Comparison of ENCODE assay signal across 8 cellular contexts in the genomic region with DNA sequence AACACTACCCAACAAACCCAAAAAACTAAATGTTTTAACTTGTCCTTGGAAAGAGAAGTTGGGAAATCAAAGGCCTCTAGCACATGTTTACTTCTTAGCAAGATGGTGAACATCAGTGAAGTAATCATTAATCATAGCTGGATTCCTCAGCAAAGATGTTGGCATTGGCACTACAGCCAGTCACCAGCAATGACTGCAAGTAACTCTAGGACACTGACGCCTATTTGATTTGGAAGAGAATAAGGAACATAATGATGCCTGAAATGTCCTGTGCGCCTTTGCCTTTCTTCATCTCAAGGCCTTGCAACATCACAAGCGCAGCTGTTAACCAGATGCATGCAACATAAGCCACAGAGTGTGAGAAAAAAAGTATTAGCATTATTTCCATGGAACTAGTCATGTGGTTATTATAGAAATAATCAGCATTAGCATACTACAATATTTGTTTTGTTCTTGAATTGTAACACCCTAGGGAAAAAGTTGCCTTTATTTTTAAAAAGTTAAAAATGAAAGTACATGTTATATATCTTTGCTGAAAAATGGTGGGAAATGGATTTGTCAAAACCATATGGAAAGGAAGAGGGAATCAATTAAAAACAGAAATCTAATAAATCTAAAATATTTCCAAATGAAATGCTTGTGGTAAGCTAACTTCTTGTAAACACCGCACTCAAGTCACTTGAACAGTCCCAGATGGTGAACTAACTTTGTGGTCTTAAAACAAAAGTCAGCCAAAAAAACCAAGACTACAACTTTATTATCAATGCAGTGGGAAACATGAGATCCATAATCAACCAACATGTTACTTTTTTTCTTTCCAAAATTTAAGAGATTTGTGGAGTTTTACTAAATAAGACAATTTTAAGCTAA. TPM values are rescaled to one million over a fixed set of nuclear protein-coding genes. Genes with fewer than 3 reads are reported as not detected.
DNase-seq lines count a peak whose midpoint lies in the region; ATAC-seq and TF ChIP-seq lines count a peak whose summit lies in the region.
"Had no signal": no experiment of that assay in that cellular context is flagged by ENCODE, and none has a peak within 500 bp of the region (broad histone marks: within the 10 kb centered on the region; RNA-seq: fewer than 3 reads in every experiment).

No MANE protein-coding gene starts in this region.

- no peak for TF ChIP-seq POLR2A in right lobe of liver (IDR thresholded peaks at IDR 0.05)
- peak in 1 of 4 donors; percentile 18 for TF ChIP-seq POLR2A in upper lobe of left lung (IDR thresholded peaks at IDR 0.05)

- CTCF ChIA-PET in mammary epithelial cell (lab: Charles Lee; ENCODE audit: low non-redundant PET) = interaction anchor here (0.5 to 0.7 kb wide), 2 partner anchors 56 to 314 kb away, joined by 3 to 5 read pairs; a partner anchor contains a TSS

- dilution Hi-C loops in mammary epithelial cell (cut with HindIII; ENCODE audit: low sequenced_read_pairs) = no loop called here

- no peak overlapping the region for H3K9ac ChIP-seq in mammary epithelial cell (ENCODE audit: insufficient read depth, low read length)

- H2AFZ ChIP-seq in mammary epithelial cell (ENCODE audit: low read depth, low read length) = no peak overlapping the region

- TF ChIP-seq EP300 in upper lobe of left lung (IDR thresholded peaks at IDR 0.05) = peak; percentile 80 to 95 (median 92)

- BruUV-seq in mammary epithelial cell (replicated peaks; lab: Mats Ljungman, UMichigan) = no TSS peak

- DNase-seq in Kasumi-1 (lab: John Stamatoyannopoulos, UW) = peak; percentile 12 to 25
- DNase-seq in mammary epithelial cell = peak; percentile 81
- DNase-seq in right lobe of liver = peak; percentile 29 to 84 (median 71)
- DNase-seq in upper lobe of left lung = peak in 1 of 2 donors; percentile 76
- no peak for DNase-seq in retina
- DNase-seq: activated naive CD8-positive, alpha-beta T cell treated with anti-CD3 and anti-CD28 coated beads, Interleukin-2, amount 10 ng/mL, durations not matched to agents 7 days and 5 days had no signal

- H3K36me3 ChIP-seq in mammary epithelial cell (ENCODE audit: insufficient read depth, low read length) (no peaks in the 10 kb centered on the region), right lobe of liver (no peaks in the 10 kb centered on the region), upper lobe of left lung (peaks cover 0 to 4% (median 0%) of the 10 kb centered on the region in 4 donors)

- H3K27me3 ChIP-seq in mammary epithelial cell (ENCODE audit: insufficient read depth, low read length) (no peaks in the 10 kb centered on the region), right lobe of liver (no peaks in the 10 kb centered on the region), upper lobe of left lung (no peaks in the 10 kb centered on the region)

- ATAC-seq in right lobe of liver (peak; percentile 88 to 97 (median 92)), upper lobe of left lung (ENCODE audit: low FRiP score in 2 of 2) (peak; percentile 71 to 96), HG03565 (IDR thresholded peaks at IDR 0.05; ENCODE audit: unreplicated experiment) (no peak), GM21515 (IDR thresholded peaks at IDR 0.05; ENCODE audit: unreplicated experiment) (no peak)

- intact Hi-C loops in mammary epithelial cell (cut with micrococcal nuclease) (loop anchor here (1.0 to 10.0 kb wide), 4 partner anchors 58 to 685 kb away; no protein-coding TSS in a partner anchor), right lobe of liver (cut with DNase I) (no loop called here)

- no peaks in the 10 kb centered on the region for H4K20me1 ChIP-seq in mammary epithelial cell (ENCODE audit: insufficient read depth, low read length)

- H3K4me3 ChIP-seq in mammary epithelial cell (replicated peaks in 1 of 3; ENCODE audit: insufficient read depth in 1 of 3, low read depth in 2 of 3, low read length in 3 of 3) (no peak overlapping the region), right lobe of liver (no peak overlapping the region), upper lobe of left lung (no peak overlapping the region)

- H3K79me2 ChIP-seq in mammary epithelial cell (ENCODE audit: insufficient read depth, low read length) = no peaks in the 10 kb centered on the region

- H3K4me1 ChIP-seq in mammary epithelial cell (ENCODE audit: insufficient read depth, low read length) (peaks cover 30% of the 10 kb centered on the region), right lobe of liver (peaks cover 0 to 35% (median 5%) of the 10 kb centered on the region in 4 donors), upper lobe of left lung (peaks cover 9 to 20% (median 13%) of the 10 kb centered on the region in 4 donors)

- in situ Hi-C loops in mammary epithelial cell (cut with MboI; ENCODE audit: low sequenced_read_pairs in 2 of 2) = no loop called here

- TF ChIP-seq CTCF in mammary epithelial cell (conservative IDR thresholded peaks at IDR 0.05 in 1 of 2, IDR thresholded peaks at IDR 0.05 in 1 of 2; ENCODE audit: extremely low read depth in 1 of 2, insufficient read depth in 1 of 2, low read depth in 1 of 2, low read length in 2 of 2) = no peak
- no peak for TF ChIP-seq CTCF in right lobe of liver (IDR thresholded peaks at IDR 0.05)
- peak in 1 of 6 experiments; percentile 11 for TF ChIP-seq CTCF in upper lobe of left lung (IDR thresholded peaks at IDR 0.05)

- H3K9me3 ChIP-seq in mammary epithelial cell (replicated peaks; ENCODE audit: insufficient read depth, low read length) (no peaks in the 10 kb centered on the region), right lobe of liver (no peaks in the 10 kb centered on the region), upper lobe of left lung (no peaks in the 10 kb centered on the region)

- WGBS in mammary epithelial cell (ENCODE audit: low coverage, missing lambda C conversion rate) = 51% methylated on average over 4 of the region's 4 CpGs
- 25% methylated on average over 4 of the region's 4 CpGs for WGBS in right lobe of liver (ENCODE audit: insufficient coverage, low coverage, low lambda C conversion rate, missing lambda C conversion rate)
- WGBS in upper lobe of left lung, 2 donors = 51 to 64% methylated on average over 4 of the region's 4 CpGs

- peak overlapping the region; percentile 49 for H3K27ac ChIP-seq in mammary epithelial cell (ENCODE audit: insufficient read depth, low read depth, low read length)
- peak overlapping the region in 2 of 3 donors; percentile 29 to 70 for H3K27ac ChIP-seq in right lobe of liver
- H3K27ac ChIP-seq in upper lobe of left lung = peak overlapping the region; percentile 59 to 78 (median 66)

- H3K4me2 ChIP-seq in mammary epithelial cell (ENCODE audit: insufficient read depth, low read depth, low read length) = peak overlapping the region; percentile 35

RNA-seq across cellular contexts. Expression of a gene that starts 55.6 kb away (rescaled TPM):
- total RNA-seq in mammary epithelial cell (10 to 100 TPM; 21.0 to 27.5 TPM), right lobe of liver (10 to 100 TPM; 12.2 to 21.6 (median 14.0) TPM), upper lobe of left lung (10 to 100 TPM; 23.6 to 57.5 (median 37.3) TPM)
- polyA plus RNA-seq in mammary epithelial cell = 14.4 TPM
- polyA minus RNA-seq in mammary epithelial cell = 50.5 TPM

Comparison
In these comparisons a context has a peak if more than half of its experiments do, and no peak if none do; other contexts are left out.
1. ATAC-seq: peak in right lobe of liver (4 of 4) and upper lobe of left lung (2 of 2); none in HG03565 (single experiment) and GM21515 (single experiment).
2. Peak in every context shown above with its lines, with median percentiles within 50 percentile points of each other: H3K27ac ChIP-seq.